In genomic region chr9:99040911-99041582, GRCh38 we compare ENCODE assay signal across 10 cellular contexts.
DNase-seq lines count a peak whose midpoint lies in the region; ATAC-seq and TF ChIP-seq lines count a peak whose summit lies in the region.
"Had no signal": no experiment of that assay in that cellular context is flagged by ENCODE, and none has a peak within 500 bp of the region (broad histone marks: within the 10 kb centered on the region; RNA-seq: fewer than 3 reads in every experiment).

No MANE protein-coding gene starts in this region.

- no peak overlapping the region for H3K4me3 ChIP-seq in left ventricle myocardium inferior

- H3K27ac Mint-ChIP-seq in T-helper 2 cell treated with Interferon-gamma antibody and Interleukin-4, amounts not matched to agents 5 μg/mL and 100 μg/mL, for 36 hours: peak overlapping the region; percentile 21
- H3K27ac Mint-ChIP-seq: WTC11 had no signal

- peaks cover 34% of the 10 kb centered on the region for H3K4me1 Mint-ChIP-seq in T-helper 2 cell treated with Interferon-gamma antibody and Interleukin-4, amounts not matched to agents 5 μg/mL and 100 μg/mL, for 36 hours (ENCODE audit: low read depth)
- H3K4me1 Mint-ChIP-seq: WTC11 had no signal

- peak overlapping the region; percentile 60 for H3K27ac ChIP-seq in left ventricle myocardium inferior (replicated peaks)

- ATAC-seq in HG03432 (IDR thresholded peaks at IDR 0.05; ENCODE audit: unreplicated experiment): no peak
- no peak for ATAC-seq in GM21576 (IDR thresholded peaks at IDR 0.05; ENCODE audit: unreplicated experiment)
- ATAC-seq: WTC11 had no signal

- H3K27me3 Mint-ChIP-seq in T-helper 2 cell treated with Interferon-gamma antibody and Interleukin-4, amounts not matched to agents 5 μg/mL and 100 μg/mL, for 36 hours (ENCODE audit: low read depth): peaks cover 5% of the 10 kb centered on the region

- no peak for DNase-seq in T-helper 2 cell treated with Interferon-gamma antibody and Interleukin-4, amounts not matched to agents 5 μg/mL and 100 μg/mL, for 36 hours (ENCODE audit: low spot score)
- DNase-seq in T-helper 2 cell (no peak), SKM-1 treated with dmso at 0.1 percent for 144 hours (lab: John Stamatoyannopoulos, UW; ENCODE audit: unreplicated experiment) (peak; percentile 36), left ventricle myocardium inferior (no peak), stromal cell of bone marrow (ENCODE audit: low read depth) (peak; percentile 27), NCI-H146 (lab: John Stamatoyannopoulos, UW) (no peak)
- DNase-seq: ACHN had no signal

- no peaks in the 10 kb centered on the region for H3K27me3 ChIP-seq in left ventricle myocardium inferior (ENCODE audit: low read depth)

- H3K4me1 ChIP-seq in left ventricle myocardium inferior: peaks cover 24% of the 10 kb centered on the region

- no peak for TF ChIP-seq CTCF in left ventricle myocardium inferior (IDR thresholded peaks at IDR 0.05; ENCODE audit: borderline replicate concordance)

- peaks cover 21% of the 10 kb centered on the region for H3K9me3 Mint-ChIP-seq in T-helper 2 cell treated with Interferon-gamma antibody and Interleukin-4, amounts not matched to agents 5 μg/mL and 100 μg/mL, for 36 hours

- H3K36me3 ChIP-seq in left ventricle myocardium inferior: peaks cover 69% of the 10 kb centered on the region

- no peaks in the 10 kb centered on the region for H3K9me3 ChIP-seq in left ventricle myocardium inferior (replicated peaks)

- H3K4me3 Mint-ChIP-seq in T-helper 2 cell treated with Interferon-gamma antibody and Interleukin-4, amounts not matched to agents 5 μg/mL and 100 μg/mL, for 36 hours: no peak overlapping the region
- H3K4me3 Mint-ChIP-seq: WTC11 had no signal

- intact Hi-C loops in left ventricle myocardium inferior (cut with micrococcal nuclease): no loop called here

- peaks cover 17% of the 10 kb centered on the region for H3K36me3 Mint-ChIP-seq in T-helper 2 cell treated with Interferon-gamma antibody and Interleukin-4, amounts not matched to agents 5 μg/mL and 100 μg/mL, for 36 hours (ENCODE audit: low read depth)
- H3K36me3 Mint-ChIP-seq: WTC11 had no signal

Comparison
In these comparisons a context has a peak if more than half of its experiments do, and no peak if none do; other contexts are left out.
1. DNase-seq: peak in SKM-1 treated with dmso at 0.1 percent for 144 hours (single experiment) and stromal cell of bone marrow (single experiment); none in T-helper 2 cell treated with Interferon-gamma antibody and Interleukin-4, amounts not matched to agents 5 μg/mL and 100 μg/mL, for 36 hours (single experiment), T-helper 2 cell (0 of 5), left ventricle myocardium inferior (single experiment) and NCI-H146 (single experiment).